ENCODE assay signal across 25 cellular contexts in the genomic region with DNA sequence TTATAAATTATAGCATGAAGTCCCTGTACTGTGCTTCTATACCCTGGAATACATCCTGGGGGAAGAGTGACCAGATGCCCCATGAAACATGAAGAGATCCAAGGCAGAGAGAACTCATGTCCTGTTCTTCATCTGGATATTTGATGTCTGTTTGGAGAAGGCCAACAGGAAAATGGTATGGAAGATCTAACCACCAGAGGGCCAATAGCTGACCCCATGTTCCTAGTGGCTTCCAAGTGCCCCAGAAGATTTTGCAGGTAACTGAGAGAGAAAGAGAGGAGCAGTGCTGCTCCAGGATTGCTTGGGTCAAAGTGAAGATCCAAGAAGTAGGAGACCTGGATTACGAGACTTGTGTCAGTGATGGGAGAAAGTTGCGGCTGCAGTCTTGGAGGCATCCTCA.
"Had no signal": no experiment of that assay in that cellular context is flagged by ENCODE, and none has a peak within 500 bp of the region (broad histone marks: within the 10 kb centered on the region; RNA-seq: fewer than 3 reads in every experiment).

No MANE protein-coding gene starts in this region.

- H3K27me3 ChIP-seq: gastrocnemius medialis, hepatocyte, suprapubic skin, tibial nerve had no signal

- H3K36me3 Mint-ChIP-seq: activated CD4-positive, alpha-beta memory T cell treated with anti-CD3 and anti-CD28 coated beads for 36 hours had no signal

- H3K4me3 Mint-ChIP-seq: activated CD4-positive, alpha-beta memory T cell treated with anti-CD3 and anti-CD28 coated beads for 36 hours; activated CD4-positive, alpha-beta T cell treated with anti-CD3 and anti-CD28 coated beads, Interleukin-2, amount 10 ng/mL, durations not matched to agents 24 days and 14 days; activated T-cell treated with anti-CD3 and anti-CD28 coated beads, Interleukin-2, amount 50 U/mL, for 24 hours; activated T-helper 17 cell treated with anti-CD3 and anti-CD28 coated beads, Interleukin-2, amount 50 U/mL, for 72 hours; nephron had no signal

- H3K4me1 Mint-ChIP-seq: activated CD4-positive, alpha-beta T cell treated with anti-CD3 and anti-CD28 coated beads, Interleukin-2, amount 10 ng/mL, durations not matched to agents 24 days and 14 days had no signal

- H3K9me3 Mint-ChIP-seq: activated CD4-positive, alpha-beta memory T cell treated with anti-CD3 and anti-CD28 coated beads for 36 hours; activated T-cell treated with anti-CD3 and anti-CD28 coated beads, Interleukin-2, amount 50 U/mL, for 24 hours had no signal

- H3K27ac Mint-ChIP-seq: activated CD4-positive, alpha-beta memory T cell treated with anti-CD3 and anti-CD28 coated beads for 36 hours; activated CD4-positive, alpha-beta T cell treated with anti-CD3 and anti-CD28 coated beads, Interleukin-2, amount 10 ng/mL, durations not matched to agents 24 days and 14 days; activated T-cell treated with anti-CD3 and anti-CD28 coated beads, Interleukin-2, amount 50 U/mL, for 24 hours; activated T-helper 17 cell treated with anti-CD3 and anti-CD28 coated beads, Interleukin-2, amount 50 U/mL, for 72 hours had no signal

- ATAC-seq: activated T-helper 17 cell treated with anti-CD3 and anti-CD28 coated beads, Interleukin-2, amount 50 U/mL, for 72 hours; gastrocnemius medialis; psoas muscle had no signal

- H3K27ac ChIP-seq: gastrocnemius medialis, left ventricle myocardium inferior, parathyroid adenoma, psoas muscle, suprapubic skin, tibial nerve had no signal

- H3K4me1 ChIP-seq: gastrocnemius medialis, left ventricle myocardium inferior, parathyroid adenoma, psoas muscle, suprapubic skin had no signal

- H3K27me3 Mint-ChIP-seq: activated CD4-positive, alpha-beta memory T cell treated with anti-CD3 and anti-CD28 coated beads for 36 hours; activated CD4-positive, alpha-beta T cell treated with anti-CD3 and anti-CD28 coated beads, Interleukin-2, amount 10 ng/mL, durations not matched to agents 24 days and 14 days; activated T-cell treated with anti-CD3 and anti-CD28 coated beads, Interleukin-2, amount 50 U/mL, for 24 hours; activated T-helper 17 cell treated with anti-CD3 and anti-CD28 coated beads, Interleukin-2, amount 50 U/mL, for 72 hours had no signal

- DNase-seq: activated CD4-positive, alpha-beta memory T cell treated with anti-CD3 and anti-CD28 coated beads for 36 hours; activated CD4-positive, alpha-beta T cell treated with anti-CD3 and anti-CD28 coated beads, Interleukin-2, amount 10 ng/mL, durations not matched to agents 24 days and 14 days; activated CD4-positive, CD25-positive, alpha-beta regulatory T cell treated with anti-CD3 and anti-CD28 coated beads, Interleukin-2, amount 50 U/mL, for 72 hours; activated CD8-positive, alpha-beta memory T cell treated with anti-CD3 and anti-CD28 coated beads, Interleukin-2, amount 50 U/mL, for 4 hours; activated gamma-delta T cell treated with Interleukin-2 at 50 U/mL for 16 hours; activated naive CD4-positive, alpha-beta T cell treated with anti-CD3 and anti-CD28 coated beads, Interleukin-2, amount 50 U/mL, for 16 hours; activated T-cell treated with anti-CD3 and anti-CD28 coated beads, Interleukin-2, amount 50 U/mL, for 24 hours; amniotic stem cell; caudate nucleus; dermis blood vessel endothelial cell; effector CD4-positive, alpha-beta T cell; gastrocnemius medialis; islet precursor cell; left ventricle myocardium inferior; psoas muscle; stimulated activated CD4-positive, alpha-beta T cell treated with anti-CD3 and anti-CD28 coated beads, Interleukin-15, amount 100 ng/mL, for 24 hours; stimulated activated CD4-positive, alpha-beta T cell treated with anti-CD3 and anti-CD28 coated beads, Interleukin-2, amount 100 ng/mL, for 24 hours; stimulated activated naive CD4-positive, alpha-beta T cell; T1000 had no signal
